24 cellular contexts compared by ENCODE assay signal in genomic region chr12:67562513-67563287, GRCh38.
"Had no signal": no experiment of that assay in that cellular context is flagged by ENCODE, and none has a peak within 500 bp of the region (broad histone marks: within the 10 kb centered on the region; RNA-seq: fewer than 3 reads in every experiment).

No MANE protein-coding gene starts in this region.

- H3K36me3 ChIP-seq: ovary, prostate gland, sigmoid colon, tibial nerve had no signal

- H3K9me3 ChIP-seq: prostate gland had no signal

- ATAC-seq: activated CD8-positive, alpha-beta T cell treated with anti-CD3 and anti-CD28 coated beads for 36 hours; activated naive CD8-positive, alpha-beta T cell treated with anti-CD3 and anti-CD28 coated beads, Interleukin-2, amount 50 U/mL, for 24 hours; activated T-cell treated with anti-CD3 and anti-CD28 coated beads, Interleukin-2, amount 50 U/mL, for 4 hours; activated T-helper 17 cell treated with anti-CD3 and anti-CD28 coated beads, Interleukin-2, amount 50 U/mL, for 72 hours; effector memory CD8-positive, alpha-beta T cell; naive thymus-derived CD4-positive, alpha-beta T cell; stimulated activated naive B cell treated with anti-CD40 and anti-IgM and Interleukin-4, amounts not matched to agents 10 μg/mL and 1 μg/mL and 100 μg/mL, for 72 hours had no signal

- H3K4me1 ChIP-seq: prostate gland, sigmoid colon, tibial nerve had no signal

- H3K4me3 ChIP-seq: ovary, prostate gland, sigmoid colon, smooth muscle cell, tibial nerve had no signal

- H3K27me3 ChIP-seq: ovary, sigmoid colon, tibial nerve had no signal

- DNase-seq: activated CD4-positive, alpha-beta T cell treated with anti-CD3 and anti-CD28 coated beads for 1 hour; activated CD4-positive, alpha-beta T cell treated with anti-CD3 and anti-CD28 coated beads, Interleukin-2, amount 10 ng/mL, durations not matched to agents 7 days and 5 days; activated CD8-positive, alpha-beta T cell treated with anti-CD3 and anti-CD28 coated beads for 36 hours; activated naive CD8-positive, alpha-beta T cell treated with anti-CD3 and anti-CD28 coated beads, Interleukin-2, amount 50 U/mL, for 24 hours; activated T-cell treated with anti-CD3 and anti-CD28 coated beads, Interleukin-2, amount 50 U/mL, for 4 hours; cortex of kidney; effector memory CD8-positive, alpha-beta T cell; erythroblast; head of caudate nucleus; hypothalamus; immature natural killer cell; kidney; naive thymus-derived CD4-positive, alpha-beta T cell; ovary; sigmoid colon; stimulated activated CD4-positive, alpha-beta T cell treated with anti-CD3 and anti-CD28 coated beads, Interleukin-1b, Interleukin-23, amount 100 ng/mL, for 48 hours; stimulated activated CD4-positive, alpha-beta T cell treated with anti-CD3 and anti-CD28 coated beads, Interleukin-4, amount 100 ng/mL, for 4 hours; stimulated activated naive B cell treated with anti-CD40 and anti-IgM and Interleukin-4, amounts not matched to agents 10 μg/mL and 1 μg/mL and 100 μg/mL, for 72 hours; T1000 had no signal

- H3K27ac ChIP-seq: ovary, prostate gland, sigmoid colon, tibial nerve had no signal

- FAIRE-seq: bronchial epithelial cell, kidney had no signal
